Comparison of ENCODE assay signal across 8 cellular contexts in genomic region chr1:68231627-68232303, GRCh38. TPM values are rescaled to one million over a fixed set of nuclear protein-coding genes. Genes with fewer than 3 reads are reported as not detected.
A peak's percentile ranks its signal among the peaks of the same experiment; 100 is the strongest.
DNase-seq lines count a peak whose midpoint lies in the region; ATAC-seq, FAIRE-seq and TF ChIP-seq lines count a peak whose summit lies in the region.

No MANE protein-coding gene starts in this region.

- H3K4me2 ChIP-seq in HepG2 (ENCODE audit: low read depth, low read length) (no peak overlapping the region), neural cell (ENCODE audit: low read length) (peak overlapping the region; percentile 52)

- POLR2A ChIA-PET in HepG2 (lab: Yijun Ruan, JAX) = no interaction called here

- no TSS peak for BruUV-seq in HepG2 (replicated peaks; lab: Mats Ljungman, UMichigan)

- H3K27me3 Mint-ChIP-seq in T-helper 17 cell = peaks cover 55% of the 10 kb centered on the region

- H3K27ac Mint-ChIP-seq in T-helper 17 cell = no peak overlapping the region

- WGBS in liver = under 1% methylated on average over 31 of the region's 31 CpGs
- 38% methylated on average over 17 of the region's 31 CpGs for WGBS in HepG2 (ENCODE audit: low lambda C conversion rate)

- H3K27ac ChIP-seq in liver (ENCODE audit: low read depth in 1 of 2, low read length in 2 of 2) (peak overlapping the region; percentile 61 to 69), HepG2 (ENCODE audit: extremely low read length, insufficient read depth, low read length) (no peak overlapping the region), neural cell (ENCODE audit: low read length) (no peak overlapping the region)

- H2AFZ ChIP-seq in HepG2 (ENCODE audit: low read length) = no peak overlapping the region
- no peak overlapping the region for H2AFZ ChIP-seq in neural cell (ENCODE audit: low read depth, low read length)

- ATAC-seq in HepG2 = no peak
- no peak for ATAC-seq in T-helper 17 cell
- ATAC-seq in GM21367 (IDR thresholded peaks at IDR 0.05; ENCODE audit: unreplicated experiment) = no peak

- no peaks in the 10 kb centered on the region for H3F3A ChIP-seq in neural cell (ENCODE audit: insufficient read depth, low read length, poor library complexity, severe bottlenecking)

- TF ChIP-seq RAD21 in liver (IDR thresholded peaks at IDR 0.05) (no peak), HepG2 (CRISPR knock-in tag; IDR thresholded peaks at IDR 0.05) (no peak), neural cell (conservative IDR thresholded peaks at IDR 0.05) (no peak)

- H3K36me3 Mint-ChIP-seq in T-helper 17 cell (ENCODE audit: low read depth) = peaks cover 2% of the 10 kb centered on the region

- TF ChIP-seq EP300 in HepG2 (IDR thresholded peaks at IDR 0.05; ENCODE audit: low read depth in 2 of 2, low read length in 2 of 2) = no peak
- TF ChIP-seq EP300 in HepG2 (CRISPR knock-in tag; IDR thresholded peaks at IDR 0.05; ENCODE audit: borderline replicate concordance) = no peak
- no peak for TF ChIP-seq EP300 in neural cell (conservative IDR thresholded peaks at IDR 0.05; ENCODE audit: poor library complexity, severe bottlenecking)

- TF ChIP-seq POLR2A in HepG2 (IDR thresholded peaks at IDR 0.05; ENCODE audit: insufficient read depth in 1 of 2, low read depth in 2 of 2, low read length in 2 of 2) = no peak

- H3K4me1 Mint-ChIP-seq in T-helper 17 cell = peaks cover 4% of the 10 kb centered on the region

- H3K4me1 ChIP-seq in liver (ENCODE audit: control insufficient read depth in 4 of 4, insufficient read depth in 4 of 4, low read length in 3 of 4) (peaks cover 0 to 17% (median 12%) of the 10 kb centered on the region in 4 donors), HepG2 (ENCODE audit: insufficient read depth, low read length) (no peaks in the 10 kb centered on the region)

- H4K20me1 ChIP-seq in HepG2 (ENCODE audit: insufficient read depth, low read length) (no peaks in the 10 kb centered on the region), neural cell (ENCODE audit: insufficient read depth) (no peaks in the 10 kb centered on the region)

- no peaks in the 10 kb centered on the region for H3K9me2 ChIP-seq in neural cell (ENCODE audit: insufficient read depth, low read length)

- peak overlapping the region; percentile 75 to 90 for H3K9ac ChIP-seq in liver (ENCODE audit: low read depth in 1 of 2, low read length in 2 of 2)
- no peak overlapping the region for H3K9ac ChIP-seq in HepG2 (ENCODE audit: insufficient read depth, low read depth, low read length)
- H3K9ac ChIP-seq in neural cell (ENCODE audit: low read length) = peak overlapping the region; percentile 12

- TF ChIP-seq CTCF in liver (IDR thresholded peaks at IDR 0.05; ENCODE audit: low read depth, low read length, missing input control) (no peak), HepG2 (CRISPR knock-in tag; IDR thresholded peaks at IDR 0.05) (no peak), foreskin fibroblast (IDR thresholded peaks at IDR 0.05; ENCODE audit: low read depth, low read length) (no peak), neural cell (IDR thresholded peaks at IDR 0.05; ENCODE audit: poor library complexity, severe bottlenecking) (no peak), GM20000 (IDR thresholded peaks at IDR 0.05; ENCODE audit: extremely low read depth, missing control alignments) (no peak)

- in situ Hi-C loops in HepG2 (cut with HindIII; ENCODE audit: extremely low pct_ligation_motif_present, low pct_unique_long_range_greater_than_20kb) = no loop called here

- no peaks in the 10 kb centered on the region for H3K36me3 ChIP-seq in liver (ENCODE audit: control insufficient read depth in 4 of 4, insufficient read depth in 3 of 4, low read depth in 1 of 4, low read length in 3 of 4)
- no peaks in the 10 kb centered on the region for H3K36me3 ChIP-seq in HepG2 (replicated peaks in 1 of 2; ENCODE audit: control insufficient read depth in 1 of 2, insufficient read depth in 2 of 2, low read length in 2 of 2)
- no peaks in the 10 kb centered on the region for H3K36me3 ChIP-seq in neural cell (ENCODE audit: insufficient read depth, low read length)

- H3K9me3 ChIP-seq in liver (ENCODE audit: control insufficient read depth in 4 of 4, low read length in 3 of 4) = no peaks in the 10 kb centered on the region
- no peaks in the 10 kb centered on the region for H3K9me3 ChIP-seq in HepG2 (ENCODE audit: low read length)
- no peaks in the 10 kb centered on the region for H3K9me3 ChIP-seq in T-helper 17 cell (ENCODE audit: control insufficient read depth, low read length, poor library complexity, severe bottlenecking)
- no peaks in the 10 kb centered on the region for H3K9me3 ChIP-seq in neural cell (ENCODE audit: low read length)

- DNase-seq in HepG2 (ENCODE audit: low spot score) (no peak), T-helper 17 cell (no peak), foreskin fibroblast (peak; percentile 61 to 90), NCI-H226 (no peak), GM20000 (ENCODE audit: low spot score) (no peak)

- no peak for FAIRE-seq in HepG2 (lab: Jason Lieb, UNC)

- CTCF ChIA-PET in HepG2 (lab: Yijun Ruan, JAX; ENCODE audit: low intra/inter-chr PET ratio, low total read pairs) = no interaction called here

- H3K27me3 ChIP-seq in liver (ENCODE audit: control insufficient read depth in 4 of 4, insufficient read depth in 4 of 4, low read length in 3 of 4) = no peaks in the 10 kb centered on the region
- peaks cover 1 to 30% of the 10 kb centered on the region in 2 experiments; a peak in 3 of 5 replicates for H3K27me3 ChIP-seq in HepG2 (ENCODE audit: control insufficient read depth in 1 of 2, insufficient read depth in 2 of 2, low read length in 2 of 2)
- peaks cover 90% of the 10 kb centered on the region for H3K27me3 ChIP-seq in neural cell (ENCODE audit: insufficient read depth, low read depth, low read length)

- intact Hi-C loops in HepG2 (cut with micrococcal nuclease; ENCODE audit: unreplicated experiment) = no loop called here

- H3K4me3 Mint-ChIP-seq in T-helper 17 cell = peak overlapping the region; percentile 43

- H3K79me2 ChIP-seq in HepG2 (ENCODE audit: insufficient read depth, low read length) (no peaks in the 10 kb centered on the region), neural cell (replicated peaks; ENCODE audit: insufficient read depth, low read length) (no peaks in the 10 kb centered on the region)

- H3K4me3 ChIP-seq in liver (ENCODE audit: low read depth in 1 of 3, low read length in 3 of 3) (peak overlapping the region; percentile 76 to 90 (median 76)), HepG2 (replicated peaks in 1 of 3; ENCODE audit: insufficient read depth in 1 of 3, low read depth in 2 of 3, low read length in 3 of 3) (no peak overlapping the region), foreskin fibroblast (ENCODE audit: low read depth in 1 of 2, low read length in 2 of 2) (peak overlapping the region; percentile 70 to 99), neural cell (ENCODE audit: low read length) (peak overlapping the region; percentile 63)

TF ChIP-seq in liver, 16 proteins besides CTCF, POLR2A, EP300 and RAD21 (continues in another document):
- no peak for TF ChIP-seq TAF1 (conservative IDR thresholded peaks at IDR 0.05)
- no peak for TF ChIP-seq SP1 (IDR thresholded peaks at IDR 0.05)
- no peak for TF ChIP-seq GABPA (IDR thresholded peaks at IDR 0.05 in 1 of 2, conservative IDR thresholded peaks at IDR 0.05 in 1 of 2)

TF ChIP-seq in HepG2, 621 proteins besides CTCF, POLR2A, EP300 and RAD21 (continues in another document):
- TF ChIP-seq ZNF816 (CRISPR knock-in tag; IDR thresholded peaks at IDR 0.05; ENCODE audit: borderline replicate concordance) (no peak), SMARCE1 (IDR thresholded peaks at IDR 0.05; ENCODE audit: borderline replicate concordance) (no peak)

TF ChIP-seq in neural cell, 6 proteins besides CTCF, POLR2A, EP300 and RAD21 (continues in another document):
- no peak for TF ChIP-seq SMC3 (conservative IDR thresholded peaks at IDR 0.05; ENCODE audit: poor library complexity)
- no peak for TF ChIP-seq TAF1 (IDR thresholded peaks at IDR 0.05; ENCODE audit: low read depth)
- TF ChIP-seq EZH2 (IDR thresholded peaks at IDR 0.05; ENCODE audit: borderline replicate concordance, insufficient read depth, low read length, poor library complexity, severe bottlenecking) = no peak
- no peak for TF ChIP-seq POLR2AphosphoS5 (IDR thresholded peaks at IDR 0.05)

RNA-seq across cellular contexts. Expression of gene WLS, which starts 0.6 kb away (rescaled TPM):
- 10 to 100 TPM in 1 of 2 donors, 1 to 10 TPM in 1; 3.2 to 12.5 TPM for total RNA-seq in liver
- polyA plus RNA-seq in liver = 10 to 100 TPM in 1 of 2 donors, 1 to 10 TPM in 1; 4.6 to 10.9 TPM
- total RNA-seq in HepG2 (2016; rRNA removed; fragmentation: Illumina TruSeq; extraction: Trizol) = not detected in 2 replicates
- total RNA-seq in HepG2 (2016; cell fraction: cytosol; rRNA removed; fragmentation: Illumina TruSeq; extraction: Trizol; ENCODE audit: low read depth) = not detected in 2 replicates
- total RNA-seq in HepG2 (2016; cell fraction: insoluble cytoplasmic fraction; rRNA removed; fragmentation: Illumina TruSeq; extraction: Trizol) = not detected in 2 replicates
- not detected in 2 replicates for total RNA-seq in HepG2 (2016; cell fraction: membrane; rRNA removed; fragmentation: Illumina TruSeq; extraction: Trizol)
- total RNA-seq in HepG2 (2016; cell fraction: nucleus; rRNA removed; fragmentation: Illumina TruSeq; extraction: Trizol) = not detected in 2 replicates
- polyA plus RNA-seq in HepG2 (2011; rRNA removed) = 0.20 TPM in 1 of 2 replicates, not detected in the other
- polyA plus RNA-seq in HepG2 (2011; cell fraction: cytosol; rRNA removed) = 0.08 TPM in 1 of 2 replicates, not detected in the other
- polyA plus RNA-seq in HepG2 (2011; cell fraction: nucleus; rRNA removed) = not detected in 2 replicates
- 0.05 TPM in 1 of 2 replicates, not detected in the other for polyA plus RNA-seq in HepG2 (2012)
- not detected in 2 replicates for polyA plus RNA-seq in HepG2 (2016; cell fraction: cytosol; fragmentation: Illumina TruSeq; extraction: Trizol; ENCODE audit: low read depth)
- polyA plus RNA-seq in HepG2 (2016; cell fraction: insoluble cytoplasmic fraction; fragmentation: Illumina TruSeq; extraction: Trizol; ENCODE audit: low read depth) = not detected in 2 replicates
- polyA plus RNA-seq in HepG2 (2016; cell fraction: membrane; fragmentation: Illumina TruSeq; extraction: Trizol; ENCODE audit: low read depth) = not detected in 2 replicates
- not detected in 2 replicates for polyA plus RNA-seq in HepG2 (2016; cell fraction: nucleus; fragmentation: Illumina TruSeq; extraction: Trizol; ENCODE audit: insufficient read depth, low read depth)
- 99.6 TPM in 1 of 2 replicates, not detected in the other for polyA minus RNA-seq in HepG2 (2011; rRNA and poly(A)+ RNA removed; ENCODE audit: low replicate concordance)
- 0.88 and 0.99 TPM in 2 replicates for polyA minus RNA-seq in HepG2 (2011; cell fraction: cytosol; rRNA and poly(A)+ RNA removed)
- polyA minus RNA-seq in HepG2 (2011; cell fraction: nucleus; rRNA and poly(A)+ RNA removed) = 0.77 TPM in 1 of 2 replicates, not detected in the other
- under 1 TPM in 1 of 2 donors, not detected in 1; 0.85 TPM for total RNA-seq in T-helper 17 cell
- polyA plus RNA-seq in neural cell = 4.2 and 8.8 TPM in 2 replicates
- 5.3 and 5.6 TPM in 2 replicates for polyA minus RNA-seq in neural cell

Comparison
In these comparisons a context has a peak if more than half of its experiments do, and no peak if none do; other contexts are left out.
1. H3K27ac ChIP-seq: peak in liver (2 of 2); none in HepG2 (single experiment) and neural cell (single experiment).
2. H3K4me3 ChIP-seq: peak in liver (3 of 3), foreskin fibroblast (2 of 2) and neural cell (single experiment); none in HepG2 (0 of 3).
3. DNase-seq: peak in foreskin fibroblast (2 of 2); none in HepG2 (single experiment), T-helper 17 cell (0 of 3), NCI-H226 (single experiment) and GM20000 (single experiment).